ENCODE assay signal across 8 cellular contexts in the genomic region with DNA sequence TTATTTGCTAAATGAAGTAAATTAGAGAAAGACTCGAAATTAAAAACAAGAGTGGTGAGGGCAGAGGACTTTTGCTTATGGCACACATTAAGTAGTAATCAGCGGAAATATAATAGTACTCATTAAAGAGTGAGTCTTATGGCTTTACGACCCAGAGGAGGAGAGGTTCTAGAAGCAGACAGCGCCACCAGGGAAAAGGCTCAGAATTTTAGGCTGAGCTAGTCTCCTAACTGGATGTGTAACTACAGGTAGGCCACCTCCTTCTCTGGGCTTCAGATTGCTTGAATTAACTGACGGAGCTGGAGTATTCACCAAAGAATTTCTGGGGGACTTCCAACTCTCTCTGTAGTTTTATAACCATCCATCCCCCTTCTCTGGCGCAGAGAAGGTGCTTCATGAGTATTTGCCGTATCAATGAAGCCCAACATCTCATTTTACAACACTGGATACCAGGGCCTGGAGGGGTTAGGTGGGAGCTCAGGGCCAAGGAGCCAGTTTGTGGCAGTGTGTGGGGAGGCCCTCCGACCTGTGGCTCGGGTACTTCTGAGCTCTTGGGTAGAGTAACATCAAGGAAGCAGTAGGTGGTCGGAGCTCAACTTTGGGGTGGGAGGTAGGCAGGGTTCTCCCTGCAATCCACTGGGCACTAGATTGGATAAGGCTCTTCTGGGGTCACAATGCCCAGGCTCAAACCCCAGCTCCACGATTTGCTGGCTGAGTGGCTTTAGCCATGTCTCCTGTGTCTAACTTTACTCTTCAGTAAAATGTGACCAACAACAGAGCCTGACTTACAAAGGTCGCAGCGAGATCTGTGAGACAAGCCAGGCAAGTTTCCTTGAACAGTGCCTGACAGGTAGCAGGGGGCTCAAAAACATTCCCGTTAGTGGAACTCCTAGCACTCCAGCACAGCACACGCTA. TPM values are rescaled to one million over a fixed set of nuclear protein-coding genes. Genes with fewer than 3 reads are reported as not detected.
A peak's percentile ranks its signal among the peaks of the same experiment; 100 is the strongest.
DNase-seq lines count a peak whose midpoint lies in the region; ATAC-seq, FAIRE-seq and TF ChIP-seq lines count a peak whose summit lies in the region.

No MANE protein-coding gene starts in this region.

- CTCF ChIA-PET in A549 (lab: Yijun Ruan, JAX) (interaction anchor here (0.7 to 1.4 kb wide), 6 partner anchors 9 to 466 kb away, joined by 3 to 6 read pairs (median 4); no protein-coding TSS in a partner anchor), mammary epithelial cell (lab: Charles Lee; ENCODE audit: low non-redundant PET) (no interaction called here)

- in situ Hi-C loops in mammary epithelial cell (cut with MboI; ENCODE audit: low sequenced_read_pairs in 2 of 2), result no loop called here

- peaks cover 23% of the 10 kb centered on the region for H3K36me3 ChIP-seq in mammary epithelial cell (ENCODE audit: insufficient read depth, low read length)

- intact Hi-C loops in mammary epithelial cell (cut with micrococcal nuclease), result loop anchor here (2.0 to 10.0 kb wide), 3 partner anchors 55 to 469 kb away; a partner anchor contains a TSS

- peaks cover 84% of the 10 kb centered on the region for H3K79me2 ChIP-seq in mammary epithelial cell (ENCODE audit: insufficient read depth, low read length)

- H3K9me3 ChIP-seq in A549, result no peaks in the 10 kb centered on the region
- no peaks in the 10 kb centered on the region for H3K9me3 ChIP-seq in mammary epithelial cell (replicated peaks; ENCODE audit: insufficient read depth, low read length)

- dilution Hi-C loops in mammary epithelial cell (cut with HindIII; ENCODE audit: low sequenced_read_pairs), result no loop called here

- DNase-seq in A549 (ENCODE audit: low read depth in 1 of 2, low spot score in 1 of 2), result no peak
- peak; percentile 14 for DNase-seq in HuH-7.5 (ENCODE audit: low spot score)
- DNase-seq in mammary epithelial cell, result no peak
- DNase-seq in mucosa of gallbladder (ENCODE audit: low spot score), result peak; percentile 1
- DNase-seq in NCI-H2227 (lab: John Stamatoyannopoulos, UW; ENCODE audit: unreplicated experiment), result no peak
- DNase-seq in NOMO-1 (lab: John Stamatoyannopoulos, UW; ENCODE audit: unreplicated experiment in 2 of 2), result no peak

- TF ChIP-seq CTCF in A549 (IDR thresholded peaks at IDR 0.05), result no peak
- TF ChIP-seq CTCF in mammary epithelial cell (conservative IDR thresholded peaks at IDR 0.05 in 1 of 2, IDR thresholded peaks at IDR 0.05 in 1 of 2; ENCODE audit: extremely low read depth in 1 of 2, insufficient read depth in 1 of 2, low read depth in 1 of 2, low read length in 2 of 2), result no peak

- no peaks in the 10 kb centered on the region for H3K27me3 ChIP-seq in mammary epithelial cell (ENCODE audit: insufficient read depth, low read length)

- H3K4me1 ChIP-seq in A549 (peaks cover 26% of the 10 kb centered on the region), mammary epithelial cell (ENCODE audit: insufficient read depth, low read length) (peaks cover 27% of the 10 kb centered on the region)

- TF ChIP-seq EP300 in A549 (IDR thresholded peaks at IDR 0.05), result no peak

- H2AFZ ChIP-seq in mammary epithelial cell (ENCODE audit: low read depth, low read length), result peak overlapping the region; percentile 84

- FAIRE-seq in A549 (lab: Jason Lieb, UNC), result no peak

- POLR2A ChIA-PET in A549 (lab: Yijun Ruan, JAX), result interaction anchor here (0.6 to 3.0 kb wide), 6 partner anchors 12 to 91 kb away, joined by 3 to 41 read pairs (median 4); a partner anchor contains a TSS

- BruUV-seq in mammary epithelial cell (replicated peaks; lab: Mats Ljungman, UMichigan), result TSS peak; percentile 36

- peak overlapping the region; percentile 90 for H3K9ac ChIP-seq in mammary epithelial cell (ENCODE audit: insufficient read depth, low read length)

- H4K20me1 ChIP-seq in mammary epithelial cell (ENCODE audit: insufficient read depth, low read length), result no peaks in the 10 kb centered on the region

- no peak for TF ChIP-seq POLR2A in A549 (IDR thresholded peaks at IDR 0.05; ENCODE audit: low read length)

- H3K4me3 ChIP-seq in A549 (peak overlapping the region; percentile 91), mammary epithelial cell (replicated peaks in 1 of 3; ENCODE audit: insufficient read depth in 1 of 3, low read depth in 2 of 3, low read length in 3 of 3) (peak overlapping the region; percentile 79 to 98 (median 79))

- H3K4me2 ChIP-seq in A549 (peak overlapping the region; percentile 99), mammary epithelial cell (ENCODE audit: insufficient read depth, low read depth, low read length) (peak overlapping the region; percentile 92)

- TF ChIP-seq RAD21 in A549 (conservative IDR thresholded peaks at IDR 0.05 in 1 of 2, IDR thresholded peaks at IDR 0.05 in 1 of 2), result no peak

- H3K27ac ChIP-seq in A549, result peak overlapping the region; percentile 94 to 98
- H3K27ac ChIP-seq in mammary epithelial cell (ENCODE audit: insufficient read depth, low read depth, low read length), result peak overlapping the region; percentile 81

- no peak; a peak in 1 of 6 replicates for ATAC-seq in A549
- no peak for ATAC-seq in GM21390 (IDR thresholded peaks at IDR 0.05; ENCODE audit: unreplicated experiment)
- ATAC-seq in HG03342 (IDR thresholded peaks at IDR 0.05; ENCODE audit: unreplicated experiment), result no peak

- 51% methylated on average over 15 of the region's 15 CpGs for WGBS in A549 (ENCODE audit: missing lambda C conversion rate)
- WGBS in mammary epithelial cell (ENCODE audit: low coverage, missing lambda C conversion rate), result 39% methylated on average over 13 of the region's 15 CpGs

TF ChIP-seq in A549, 52 proteins besides CTCF, POLR2A, EP300 and RAD21:
- TF ChIP-seq CHD2 (IDR thresholded peaks at IDR 0.05; ENCODE audit: low read length, partially characterized antibody) (no peak), FOXS1 (CRISPR knock-in tag; IDR thresholded peaks at IDR 0.05) (no peak), HOXA7 (CRISPR knock-in tag; IDR thresholded peaks at IDR 0.05) (no peak), CBX8 (IDR thresholded peaks at IDR 0.05) (no peak), NR3C1 (IDR thresholded peaks at IDR 0.05) (no peak)

RNA-seq across cellular contexts. Expression of a gene that starts 1.1 kb away (rescaled TPM):
- polyA plus RNA-seq in A549 (2011; rRNA removed), result 41.9 and 48.8 TPM in 2 replicates
- 26.2 and 26.3 TPM in 2 replicates for polyA plus RNA-seq in A549 (2012; cell fraction: cytosol; rRNA removed)
- 5.8 and 9.1 TPM in 2 replicates for polyA plus RNA-seq in A549 (2012; cell fraction: nucleus; rRNA removed)
- 35.1 to 37.6 TPM (median 37.3 TPM) in 3 replicates for polyA plus RNA-seq in A549 (2017; fragmentation: RNase III; extraction: RNeasy Plus Mini Kit Qiagen cat#74134 plus additional on column Dnase treatment)
- polyA minus RNA-seq in A549 (2011; rRNA and poly(A)+ RNA removed), result 12.5 and 13.3 TPM in 2 replicates
- 10 to 100 TPM in 1 of 2 donors, 1 to 10 TPM in 1; 7.2 to 22.9 TPM for total RNA-seq in mammary epithelial cell
- 22.9 TPM for polyA plus RNA-seq in mammary epithelial cell
- 13.1 TPM for polyA minus RNA-seq in mammary epithelial cell
- total RNA-seq in mucosa of gallbladder, result 13.2 TPM

RNA-seq across cellular contexts. Expression of a gene that starts 1.3 kb away (rescaled TPM):
- polyA plus RNA-seq in A549 (2011; rRNA removed), result 75.2 and 79.0 TPM in 2 replicates
- 52.6 and 63.0 TPM in 2 replicates for polyA plus RNA-seq in A549 (2012; cell fraction: cytosol; rRNA removed)
- polyA plus RNA-seq in A549 (2012; cell fraction: nucleus; rRNA removed), result 95.4 and 111 TPM in 2 replicates
- 41.1 to 45.5 TPM (median 42.1 TPM) in 3 replicates for polyA plus RNA-seq in A549 (2017; fragmentation: RNase III; extraction: RNeasy Plus Mini Kit Qiagen cat#74134 plus additional on column Dnase treatment)
- 57.2 and 66.3 TPM in 2 replicates for polyA minus RNA-seq in A549 (2011; rRNA and poly(A)+ RNA removed)
- 100 to 1,000 TPM in 1 of 2 donors, 10 to 100 TPM in 1; 85.2 to 143 TPM for total RNA-seq in mammary epithelial cell
- 91.5 TPM for polyA plus RNA-seq in mammary epithelial cell
- 127 TPM for polyA minus RNA-seq in mammary epithelial cell
- total RNA-seq in mucosa of gallbladder, result 51.2 TPM

RNA-seq across cellular contexts. Expression of a gene that starts 54.8 kb away (rescaled TPM):
- polyA plus RNA-seq in A549 (2011; rRNA removed) (36.3 and 58.9 TPM in 2 replicates), A549 (2017; fragmentation: RNase III; extraction: RNeasy Plus Mini Kit Qiagen cat#74134 plus additional on column Dnase treatment) (33.8 to 35.4 TPM (median 34.4 TPM) in 3 replicates), mammary epithelial cell (19.4 TPM)
- 21.1 and 22.1 TPM in 2 replicates for polyA plus RNA-seq in A549 (2012; cell fraction: cytosol; rRNA removed)
- 41.2 and 43.4 TPM in 2 replicates for polyA plus RNA-seq in A549 (2012; cell fraction: nucleus; rRNA removed)
- 33.0 and 37.9 TPM in 2 replicates for polyA minus RNA-seq in A549 (2011; rRNA and poly(A)+ RNA removed)
- total RNA-seq in mammary epithelial cell (10 to 100 TPM; 42.5 to 68.2 TPM), mucosa of gallbladder (33.3 TPM)
- polyA minus RNA-seq in mammary epithelial cell, result 47.5 TPM

RNA-seq across cellular contexts. Expression of a gene that starts 55.1 kb away (rescaled TPM):
- polyA plus RNA-seq in A549 (2011; rRNA removed) (11.8 and 23.9 TPM in 2 replicates), A549 (2017; fragmentation: RNase III; extraction: RNeasy Plus Mini Kit Qiagen cat#74134 plus additional on column Dnase treatment) (32.0 to 36.1 TPM (median 33.0 TPM) in 3 replicates), mammary epithelial cell (7.7 TPM)
- polyA plus RNA-seq in A549 (2012; cell fraction: cytosol; rRNA removed), result 6.5 and 9.1 TPM in 2 replicates
- 1.2 and 2.5 TPM in 2 replicates for polyA plus RNA-seq in A549 (2012; cell fraction: nucleus; rRNA removed)
- 1.8 and 2.4 TPM in 2 replicates for polyA minus RNA-seq in A549 (2011; rRNA and poly(A)+ RNA removed)
- total RNA-seq in mammary epithelial cell (10 to 100 TPM in 1 of 2 donors, 1 to 10 TPM in 1; 5.0 to 11.7 TPM), mucosa of gallbladder (11.3 TPM)
- 0.31 TPM for polyA minus RNA-seq in mammary epithelial cell

Comparison
In these comparisons a context has a peak if more than half of its experiments do, and no peak if none do; other contexts are left out.
1. DNase-seq: peak in HuH-7.5 (single experiment) and mucosa of gallbladder (single experiment); none in A549 (0 of 2), mammary epithelial cell (single experiment), NCI-H2227 (single experiment) and NOMO-1 (0 of 2).